In genomic region chr5:59486508-59486907, GRCh38 we compare ENCODE assay signal across 2 cellular contexts.
TF ChIP-seq lines count a peak whose summit lies in the region.

No MANE protein-coding gene starts in this region.

TF ChIP-seq in SK-N-SH, 30 proteins besides CTCF, POLR2A, EP300 and RAD21 (continued from another document):
- TF ChIP-seq, protein P1, sequence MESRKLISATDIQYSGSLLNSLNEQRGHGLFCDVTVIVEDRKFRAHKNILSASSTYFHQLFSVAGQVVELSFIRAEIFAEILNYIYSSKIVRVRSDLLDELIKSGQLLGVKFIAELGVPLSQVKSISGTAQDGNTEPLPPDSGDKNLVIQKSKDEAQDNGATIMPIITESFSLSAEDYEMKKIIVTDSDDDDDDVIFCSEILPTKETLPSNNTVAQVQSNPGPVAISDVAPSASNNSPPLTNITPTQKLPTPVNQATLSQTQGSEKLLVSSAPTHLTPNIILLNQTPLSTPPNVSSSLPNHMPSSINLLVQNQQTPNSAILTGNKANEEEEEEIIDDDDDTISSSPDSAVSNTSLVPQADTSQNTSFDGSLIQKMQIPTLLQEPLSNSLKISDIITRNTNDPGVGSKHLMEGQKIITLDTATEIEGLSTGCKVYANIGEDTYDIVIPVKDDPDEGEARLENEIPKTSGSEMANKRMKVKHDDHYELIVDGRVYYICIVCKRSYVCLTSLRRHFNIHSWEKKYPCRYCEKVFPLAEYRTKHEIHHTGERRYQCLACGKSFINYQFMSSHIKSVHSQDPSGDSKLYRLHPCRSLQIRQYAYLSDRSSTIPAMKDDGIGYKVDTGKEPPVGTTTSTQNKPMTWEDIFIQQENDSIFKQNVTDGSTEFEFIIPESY (IDR thresholded peaks at IDR 0.05; ENCODE audit: borderline replicate concordance, low read depth), result no peak
- TF ChIP-seq RXRA (IDR thresholded peaks at IDR 0.05; ENCODE audit: borderline replicate concordance, low read depth) (no peak), MAX (IDR thresholded peaks at IDR 0.05; ENCODE audit: low read depth) (no peak), NRF1 (IDR thresholded peaks at IDR 0.05; ENCODE audit: low read depth, low read length) (no peak), TCF12 (IDR thresholded peaks at IDR 0.05) (no peak), RFX5 (IDR thresholded peaks at IDR 0.05; ENCODE audit: low read length) (no peak), JUND (IDR thresholded peaks at IDR 0.05) (no peak), CHD2 (IDR thresholded peaks at IDR 0.05; ENCODE audit: low read length, partially characterized antibody) (no peak), FOXJ3 (CRISPR knock-in tag; IDR thresholded peaks at IDR 0.05) (no peak), GABPA (IDR thresholded peaks at IDR 0.05; ENCODE audit: low read depth) (no peak), MXI1 (IDR thresholded peaks at IDR 0.05; ENCODE audit: low read depth, low read length) (no peak)

TF ChIP-seq in SK-N-SH treated with all-trans-retinoic acid at 6 μM for 48 hours, 23 proteins besides CTCF, POLR2A, EP300 and RAD21 (continued from another document):
- TF ChIP-seq TCF4 (CRISPR knock-in tag; IDR thresholded peaks at IDR 0.05; ENCODE audit: borderline replicate concordance), result no peak
- no peak for TF ChIP-seq ESRRG (CRISPR knock-in tag; IDR thresholded peaks at IDR 0.05)
- no peak for TF ChIP-seq RARB (CRISPR knock-in tag; IDR thresholded peaks at IDR 0.05)
- no peak for TF ChIP-seq ISL1 (CRISPR knock-in tag; IDR thresholded peaks at IDR 0.05)
- TF ChIP-seq TOX (CRISPR knock-in tag; IDR thresholded peaks at IDR 0.05; ENCODE audit: borderline replicate concordance), result no peak
- TF ChIP-seq ZC3H10 (CRISPR knock-in tag; IDR thresholded peaks at IDR 0.05), result no peak
- TF ChIP-seq ZFP3 (CRISPR knock-in tag; IDR thresholded peaks at IDR 0.05), result no peak
- no peak for TF ChIP-seq ZFP30 (CRISPR knock-in tag; IDR thresholded peaks at IDR 0.05)
- TF ChIP-seq, protein P2, sequence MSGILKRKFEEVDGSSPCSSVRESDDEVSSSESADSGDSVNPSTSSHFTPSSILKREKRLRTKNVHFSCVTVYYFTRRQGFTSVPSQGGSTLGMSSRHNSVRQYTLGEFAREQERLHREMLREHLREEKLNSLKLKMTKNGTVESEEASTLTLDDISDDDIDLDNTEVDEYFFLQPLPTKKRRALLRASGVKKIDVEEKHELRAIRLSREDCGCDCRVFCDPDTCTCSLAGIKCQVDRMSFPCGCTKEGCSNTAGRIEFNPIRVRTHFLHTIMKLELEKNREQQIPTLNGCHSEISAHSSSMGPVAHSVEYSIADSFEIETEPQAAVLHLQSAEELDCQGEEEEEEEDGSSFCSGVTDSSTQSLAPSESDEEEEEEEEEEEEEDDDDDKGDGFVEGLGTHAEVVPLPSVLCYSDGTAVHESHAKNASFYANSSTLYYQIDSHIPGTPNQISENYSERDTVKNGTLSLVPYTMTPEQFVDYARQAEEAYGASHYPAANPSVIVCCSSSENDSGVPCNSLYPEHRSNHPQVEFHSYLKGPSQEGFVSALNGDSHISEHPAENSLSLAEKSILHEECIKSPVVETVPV (CRISPR knock-in tag; IDR thresholded peaks at IDR 0.05), result no peak
- no peak for TF ChIP-seq SNAI2 (CRISPR knock-in tag; IDR thresholded peaks at IDR 0.05)
- no peak for TF ChIP-seq CSDC2 (CRISPR knock-in tag; IDR thresholded peaks at IDR 0.05)
- no peak for TF ChIP-seq CREB5 (CRISPR knock-in tag; IDR thresholded peaks at IDR 0.05; ENCODE audit: low read depth)
- no peak for TF ChIP-seq ZNF70 (CRISPR knock-in tag; IDR thresholded peaks at IDR 0.05)
- no peak for TF ChIP-seq BACH2 (CRISPR knock-in tag; IDR thresholded peaks at IDR 0.05; ENCODE audit: borderline replicate concordance)
- TF ChIP-seq ZNF8 (CRISPR knock-in tag; IDR thresholded peaks at IDR 0.05), result no peak
- TF ChIP-seq ARNTL (CRISPR knock-in tag; IDR thresholded peaks at IDR 0.05; ENCODE audit: borderline replicate concordance, low read depth), result no peak
